In genomic region chrX:49197543-49198087, GRCh38 we compare ENCODE assay signal across 19 cellular contexts. TPM values are rescaled to one million over a fixed set of nuclear protein-coding genes. Genes with fewer than 3 reads are reported as not detected.
A peak's percentile ranks its signal among the peaks of the same experiment; 100 is the strongest.
DNase-seq lines count a peak whose midpoint lies in the region; ATAC-seq, FAIRE-seq and TF ChIP-seq lines count a peak whose summit lies in the region.
"Had no signal": no experiment of that assay in that cellular context is flagged by ENCODE, and none has a peak within 500 bp of the region (broad histone marks: within the 10 kb centered on the region; RNA-seq: fewer than 3 reads in every experiment).

No MANE protein-coding gene starts in this region.

- H3K9me3 Mint-ChIP-seq in activated T-helper 17 cell treated with anti-CD3 and anti-CD28 coated beads, Interleukin-2, amount 50 U/mL, for 72 hours: no peaks in the 10 kb centered on the region
- H3K9me3 Mint-ChIP-seq in glutamatergic neuron (ENCODE audit: unreplicated experiment): peaks cover 15% of the 10 kb centered on the region

- peaks cover 53% of the 10 kb centered on the region for H3K36me3 Mint-ChIP-seq in activated T-helper 17 cell treated with anti-CD3 and anti-CD28 coated beads, Interleukin-2, amount 50 U/mL, for 72 hours (ENCODE audit: low read depth)
- H3K36me3 Mint-ChIP-seq in glutamatergic neuron (ENCODE audit: unreplicated experiment): peaks cover 8% of the 10 kb centered on the region

- H3K27me3 ChIP-seq in HepG2 (ENCODE audit: control insufficient read depth in 1 of 2, insufficient read depth in 2 of 2, low read length in 2 of 2) (no peaks in the 10 kb centered on the region), right lobe of liver (no peaks in the 10 kb centered on the region), testis (no peaks in the 10 kb centered on the region), upper lobe of left lung (no peaks in the 10 kb centered on the region)

- no peak overlapping the region for H3K4me3 ChIP-seq in HepG2 (replicated peaks in 1 of 3; ENCODE audit: insufficient read depth in 1 of 3, low read depth in 2 of 3, low read length in 3 of 3)
- H3K4me3 ChIP-seq in right lobe of liver: no peak overlapping the region
- H3K4me3 ChIP-seq in testis: no peak overlapping the region
- no peak overlapping the region for H3K4me3 ChIP-seq in upper lobe of left lung
- H3K4me3 ChIP-seq: PC-9 had no signal

- H3K27ac ChIP-seq in HepG2 (ENCODE audit: extremely low read length, insufficient read depth, low read length): no peak overlapping the region
- H3K27ac ChIP-seq in right lobe of liver: no peak overlapping the region
- H3K27ac ChIP-seq in temporal lobe (ENCODE audit: low read depth, low read length): peak overlapping the region; percentile 45
- no peak overlapping the region for H3K27ac ChIP-seq in testis
- no peak overlapping the region for H3K27ac ChIP-seq in upper lobe of left lung
- H3K27ac ChIP-seq: PC-9 had no signal

- no peaks in the 10 kb centered on the region for H4K20me1 ChIP-seq in HepG2 (ENCODE audit: insufficient read depth, low read length)

- peak overlapping the region; percentile 74 for H3K4me3 Mint-ChIP-seq in activated T-helper 17 cell treated with anti-CD3 and anti-CD28 coated beads, Interleukin-2, amount 50 U/mL, for 72 hours
- peak overlapping the region; percentile 95 for H3K4me3 Mint-ChIP-seq in glutamatergic neuron (ENCODE audit: unreplicated experiment)

- ATAC-seq in HepG2 (peak; percentile 36), right lobe of liver (no peak), upper lobe of left lung (ENCODE audit: low FRiP score in 2 of 2) (no peak)
- ATAC-seq in activated T-helper 17 cell treated with anti-CD3 and anti-CD28 coated beads, Interleukin-2, amount 50 U/mL, for 72 hours (replicated peaks): no peak

- no peak for TF ChIP-seq EP300 in HepG2 (IDR thresholded peaks at IDR 0.05; ENCODE audit: low read depth in 2 of 2, low read length in 2 of 2)
- no peak for TF ChIP-seq EP300 in HepG2 (CRISPR knock-in tag; IDR thresholded peaks at IDR 0.05; ENCODE audit: borderline replicate concordance)
- no peak for TF ChIP-seq EP300 in upper lobe of left lung (IDR thresholded peaks at IDR 0.05)

- peak overlapping the region; percentile 69 for H3K27ac Mint-ChIP-seq in activated T-helper 17 cell treated with anti-CD3 and anti-CD28 coated beads, Interleukin-2, amount 50 U/mL, for 72 hours
- peak overlapping the region; percentile 98 for H3K27ac Mint-ChIP-seq in glutamatergic neuron (ENCODE audit: unreplicated experiment)

- peaks cover 21% of the 10 kb centered on the region for H3K4me1 Mint-ChIP-seq in activated T-helper 17 cell treated with anti-CD3 and anti-CD28 coated beads, Interleukin-2, amount 50 U/mL, for 72 hours
- H3K4me1 Mint-ChIP-seq in glutamatergic neuron (ENCODE audit: low read depth, unreplicated experiment): peaks cover 22% of the 10 kb centered on the region

- no peak for FAIRE-seq in HepG2 (lab: Jason Lieb, UNC)
- FAIRE-seq: A204.1 had no signal

- no TSS peak for BruUV-seq in HepG2 (replicated peaks; lab: Mats Ljungman, UMichigan)

- H3K9ac ChIP-seq in HepG2 (ENCODE audit: insufficient read depth, low read depth, low read length): 0 out of 2 replicates have a peak overlapping the region, but pooled peaks have one; percentile 29

- no peak for DNase-seq in HepG2 (ENCODE audit: low spot score)
- DNase-seq in right lobe of liver: no peak
- no peak for DNase-seq in glutamatergic neuron
- no peak for DNase-seq in testis
- no peak for DNase-seq in upper lobe of left lung
- DNase-seq: EL, H7, KG1, NCI-H1092, NCI-H1436, NCI-H187 treated with DMSO at 0.1 percent for 48 hours, NCI-H69, PC-9, RPMI8226, SHP77 had no signal

- TF ChIP-seq RAD21 in HepG2 (CRISPR knock-in tag; IDR thresholded peaks at IDR 0.05): no peak

- H3K4me1 ChIP-seq in HepG2 (ENCODE audit: insufficient read depth, low read length): peaks cover 63% of the 10 kb centered on the region
- H3K4me1 ChIP-seq in right lobe of liver: no peaks in the 10 kb centered on the region
- no peaks in the 10 kb centered on the region for H3K4me1 ChIP-seq in testis
- peaks cover 0 to 17% (median 6%) of the 10 kb centered on the region in 4 donors for H3K4me1 ChIP-seq in upper lobe of left lung

- CTCF ChIA-PET in HepG2 (lab: Yijun Ruan, JAX; ENCODE audit: low intra/inter-chr PET ratio, low total read pairs): no interaction called here

- POLR2A ChIA-PET in HepG2 (lab: Yijun Ruan, JAX): no interaction called here

- peak; percentile 50 for TF ChIP-seq CTCF in HepG2 (CRISPR knock-in tag; IDR thresholded peaks at IDR 0.05)
- TF ChIP-seq CTCF in right lobe of liver (IDR thresholded peaks at IDR 0.05): no peak
- TF ChIP-seq CTCF in glutamatergic neuron (IDR thresholded peaks at IDR 0.05; ENCODE audit: partially characterized antibody, unreplicated experiment): no peak
- TF ChIP-seq CTCF in testis (IDR thresholded peaks at IDR 0.05): no peak
- no peak for TF ChIP-seq CTCF in upper lobe of left lung (IDR thresholded peaks at IDR 0.05)

- in situ Hi-C loops in HepG2 (cut with HindIII; ENCODE audit: extremely low pct_ligation_motif_present, low pct_unique_long_range_greater_than_20kb): no loop called here

- H3K9me3 ChIP-seq in HepG2 (ENCODE audit: low read length) (no peaks in the 10 kb centered on the region), right lobe of liver (no peaks in the 10 kb centered on the region), testis (no peaks in the 10 kb centered on the region), upper lobe of left lung (no peaks in the 10 kb centered on the region)

- H2AFZ ChIP-seq in HepG2 (ENCODE audit: low read length): no peak overlapping the region
- H2AFZ ChIP-seq: PC-9 had no signal

- H3K4me2 ChIP-seq in HepG2 (ENCODE audit: low read depth, low read length): peak overlapping the region; percentile 49; the same call in 1 of the 2 replicates
- H3K4me2 ChIP-seq: PC-9 had no signal

- WGBS in HepG2 (ENCODE audit: low lambda C conversion rate): 0% methylated on average over 1 of the region's 13 CpGs
- WGBS in right lobe of liver (ENCODE audit: insufficient coverage, low coverage, low lambda C conversion rate, missing lambda C conversion rate): 34% methylated on average over 2 of the region's 13 CpGs
- WGBS in testis, 2 donors: 70 to 74% methylated on average over 7 to 11 of the region's 13 CpGs
- 82% methylated on average over 12 of the region's 13 CpGs; no CpG with 5 or more reads in 1 of the 2 donors for WGBS in upper lobe of left lung, 2 donors

- H3K27me3 Mint-ChIP-seq in activated T-helper 17 cell treated with anti-CD3 and anti-CD28 coated beads, Interleukin-2, amount 50 U/mL, for 72 hours: no peaks in the 10 kb centered on the region
- peaks cover 14% of the 10 kb centered on the region for H3K27me3 Mint-ChIP-seq in glutamatergic neuron (ENCODE audit: unreplicated experiment)

- no peaks in the 10 kb centered on the region for H3K36me3 ChIP-seq in HepG2 (replicated peaks in 1 of 2; ENCODE audit: control insufficient read depth in 1 of 2, insufficient read depth in 2 of 2, low read length in 2 of 2)
- H3K36me3 ChIP-seq in right lobe of liver: no peaks in the 10 kb centered on the region
- H3K36me3 ChIP-seq in testis (ENCODE audit: low read depth, missing control alignments): no peaks in the 10 kb centered on the region
- H3K36me3 ChIP-seq in upper lobe of left lung: no peaks in the 10 kb centered on the region

- intact Hi-C loops in HepG2 (cut with micrococcal nuclease; ENCODE audit: unreplicated experiment) (no loop called here), right lobe of liver (cut with DNase I) (no loop called here), testis (cut with DNase I; ENCODE audit: low total_unique reads) (no loop called here)

- no peak for TF ChIP-seq POLR2A in HepG2 (IDR thresholded peaks at IDR 0.05; ENCODE audit: insufficient read depth in 1 of 2, low read depth in 2 of 2, low read length in 2 of 2)
- no peak for TF ChIP-seq POLR2A in right lobe of liver (IDR thresholded peaks at IDR 0.05)
- no peak for TF ChIP-seq POLR2A in testis (IDR thresholded peaks at IDR 0.05)
- TF ChIP-seq POLR2A in upper lobe of left lung (IDR thresholded peaks at IDR 0.05): no peak

- no peaks in the 10 kb centered on the region for H3K79me2 ChIP-seq in HepG2 (ENCODE audit: insufficient read depth, low read length)

RNA-seq across cellular contexts. Expression of gene SYP, which starts 2.4 kb away (rescaled TPM):
- total RNA-seq in HepG2 (2016; rRNA removed; fragmentation: Illumina TruSeq; extraction: Trizol): 1.7 and 2.5 TPM in 2 replicates
- 0.40 and 0.62 TPM in 2 replicates for total RNA-seq in HepG2 (2016; cell fraction: cytosol; rRNA removed; fragmentation: Illumina TruSeq; extraction: Trizol; ENCODE audit: low read depth)
- total RNA-seq in HepG2 (2016; cell fraction: insoluble cytoplasmic fraction; rRNA removed; fragmentation: Illumina TruSeq; extraction: Trizol): 0.62 and 2.3 TPM in 2 replicates
- 0.55 and 0.93 TPM in 2 replicates for total RNA-seq in HepG2 (2016; cell fraction: membrane; rRNA removed; fragmentation: Illumina TruSeq; extraction: Trizol)
- 1.4 and 2.4 TPM in 2 replicates for total RNA-seq in HepG2 (2016; cell fraction: nucleus; rRNA removed; fragmentation: Illumina TruSeq; extraction: Trizol)
- 2.0 and 4.4 TPM in 2 replicates for polyA plus RNA-seq in HepG2 (2011; rRNA removed)
- polyA plus RNA-seq in HepG2 (2011; cell fraction: cytosol; rRNA removed): 2.7 and 2.9 TPM in 2 replicates
- polyA plus RNA-seq in HepG2 (2011; cell fraction: nucleus; rRNA removed): 3.0 and 5.4 TPM in 2 replicates
- 6.5 and 6.7 TPM in 2 replicates for polyA plus RNA-seq in HepG2 (2012)
- 0.21 and 0.33 TPM in 2 replicates for polyA plus RNA-seq in HepG2 (2016; cell fraction: cytosol; fragmentation: Illumina TruSeq; extraction: Trizol; ENCODE audit: low read depth)
- 0.52 and 0.99 TPM in 2 replicates for polyA plus RNA-seq in HepG2 (2016; cell fraction: insoluble cytoplasmic fraction; fragmentation: Illumina TruSeq; extraction: Trizol; ENCODE audit: low read depth)
- 0.50 and 0.73 TPM in 2 replicates for polyA plus RNA-seq in HepG2 (2016; cell fraction: membrane; fragmentation: Illumina TruSeq; extraction: Trizol; ENCODE audit: low read depth)
- polyA plus RNA-seq in HepG2 (2016; cell fraction: nucleus; fragmentation: Illumina TruSeq; extraction: Trizol; ENCODE audit: insufficient read depth, low read depth): 3.2 and 4.6 TPM in 2 replicates
- 1.6 and 4.4 TPM in 2 replicates for polyA minus RNA-seq in HepG2 (2011; rRNA and poly(A)+ RNA removed; ENCODE audit: low replicate concordance)
- polyA minus RNA-seq in HepG2 (2011; cell fraction: cytosol; rRNA and poly(A)+ RNA removed): 2.1 and 3.0 TPM in 2 replicates
- 1.7 and 2.2 TPM in 2 replicates for polyA minus RNA-seq in HepG2 (2011; cell fraction: nucleus; rRNA and poly(A)+ RNA removed)
- under 1 TPM in 5 of 6 experiments, not detected in 1; 0.12 to 0.39 (median 0.27) TPM for total RNA-seq in right lobe of liver
- 10 to 100 TPM; 16.6 to 53.4 TPM for total RNA-seq in activated T-helper 17 cell treated with anti-CD3 and anti-CD28 coated beads, Interleukin-2, amount 50 U/mL, for 72 hours
- 291 TPM for total RNA-seq in glutamatergic neuron (ENCODE audit: unreplicated experiment)
- 107 TPM for total RNA-seq in temporal lobe
- 1 to 10 TPM; 1.7 to 3.4 TPM for total RNA-seq in testis
- polyA plus RNA-seq in testis (ENCODE audit: insufficient read depth, low read depth, low replicate concordance): 2.5 TPM
- total RNA-seq in upper lobe of left lung: 1 to 10 TPM; 2.1 to 8.0 (median 4.3) TPM

RNA-seq across cellular contexts. Expression of gene PRICKLE3, which starts 11.4 kb away (rescaled TPM):
- 2.5 and 2.6 TPM in 2 replicates for total RNA-seq in HepG2 (2016; rRNA removed; fragmentation: Illumina TruSeq; extraction: Trizol)
- total RNA-seq in HepG2 (2016; cell fraction: cytosol; rRNA removed; fragmentation: Illumina TruSeq; extraction: Trizol; ENCODE audit: low read depth): 1.5 and 2.5 TPM in 2 replicates
- 2.2 and 2.6 TPM in 2 replicates for total RNA-seq in HepG2 (2016; cell fraction: insoluble cytoplasmic fraction; rRNA removed; fragmentation: Illumina TruSeq; extraction: Trizol)
- total RNA-seq in HepG2 (2016; cell fraction: membrane; rRNA removed; fragmentation: Illumina TruSeq; extraction: Trizol): 2.7 and 4.0 TPM in 2 replicates
- total RNA-seq in HepG2 (2016; cell fraction: nucleus; rRNA removed; fragmentation: Illumina TruSeq; extraction: Trizol): 4.3 and 4.4 TPM in 2 replicates
- polyA plus RNA-seq in HepG2 (2011; rRNA removed): 2.6 and 2.9 TPM in 2 replicates
- polyA plus RNA-seq in HepG2 (2011; cell fraction: cytosol; rRNA removed): 1.6 and 1.7 TPM in 2 replicates
- polyA plus RNA-seq in HepG2 (2011; cell fraction: nucleus; rRNA removed): 17.3 and 17.7 TPM in 2 replicates
- polyA plus RNA-seq in HepG2 (2012): 3.2 and 4.9 TPM in 2 replicates
- 1.0 and 1.1 TPM in 2 replicates for polyA plus RNA-seq in HepG2 (2016; cell fraction: cytosol; fragmentation: Illumina TruSeq; extraction: Trizol; ENCODE audit: low read depth)
- 2.2 and 2.8 TPM in 2 replicates for polyA plus RNA-seq in HepG2 (2016; cell fraction: insoluble cytoplasmic fraction; fragmentation: Illumina TruSeq; extraction: Trizol; ENCODE audit: low read depth)
- polyA plus RNA-seq in HepG2 (2016; cell fraction: membrane; fragmentation: Illumina TruSeq; extraction: Trizol; ENCODE audit: low read depth): 1.9 and 2.3 TPM in 2 replicates
- 8.7 and 12.2 TPM in 2 replicates for polyA plus RNA-seq in HepG2 (2016; cell fraction: nucleus; fragmentation: Illumina TruSeq; extraction: Trizol; ENCODE audit: insufficient read depth, low read depth)
- 4.0 and 25.7 TPM in 2 replicates for polyA minus RNA-seq in HepG2 (2011; rRNA and poly(A)+ RNA removed; ENCODE audit: low replicate concordance)
- 2.5 and 2.6 TPM in 2 replicates for polyA minus RNA-seq in HepG2 (2011; cell fraction: cytosol; rRNA and poly(A)+ RNA removed)
- 5.2 and 5.6 TPM in 2 replicates for polyA minus RNA-seq in HepG2 (2011; cell fraction: nucleus; rRNA and poly(A)+ RNA removed)
- total RNA-seq in right lobe of liver: 1 to 10 TPM; 3.8 to 6.4 (median 5.0) TPM
- total RNA-seq in activated T-helper 17 cell treated with anti-CD3 and anti-CD28 coated beads, Interleukin-2, amount 50 U/mL, for 72 hours: 10 to 100 TPM; 19.8 to 45.3 TPM
- total RNA-seq in glutamatergic neuron (ENCODE audit: unreplicated experiment): 1.6 TPM
- total RNA-seq in temporal lobe: 0.74 TPM
- 1 to 10 TPM; 6.1 to 9.9 TPM for total RNA-seq in testis
- polyA plus RNA-seq in testis (ENCODE audit: insufficient read depth, low read depth, low replicate concordance): 2.7 TPM
- 10 to 100 TPM; 14.4 to 43.0 (median 19.7) TPM for total RNA-seq in upper lobe of left lung

RNA-seq across cellular contexts. Expression of gene PLP2, which starts 25.9 kb away (rescaled TPM):
- total RNA-seq in HepG2 (2016; rRNA removed; fragmentation: Illumina TruSeq; extraction: Trizol) (0.18 and 0.40 TPM in 2 replicates), right lobe of liver (10 to 100 TPM in 4 of 6 experiments, 1 to 10 TPM in 2; 7.4 to 24.4 (median 14.5) TPM), glutamatergic neuron (ENCODE audit: unreplicated experiment) (12.2 TPM), temporal lobe (1.2 TPM), testis (10 to 100 TPM; 19.0 to 21.4 TPM), upper lobe of left lung (100 to 1,000 TPM in 2 of 6 donors, 10 to 100 TPM in 4; 32.7 to 135 (median 58.4) TPM)
- not detected in 2 replicates for total RNA-seq in HepG2 (2016; cell fraction: cytosol; rRNA removed; fragmentation: Illumina TruSeq; extraction: Trizol; ENCODE audit: low read depth)
- 0.19 and 0.24 TPM in 2 replicates for total RNA-seq in HepG2 (2016; cell fraction: insoluble cytoplasmic fraction; rRNA removed; fragmentation: Illumina TruSeq; extraction: Trizol)
- total RNA-seq in HepG2 (2016; cell fraction: membrane; rRNA removed; fragmentation: Illumina TruSeq; extraction: Trizol): 0.45 TPM in 1 of 2 replicates, not detected in the other
- 0.50 TPM in 1 of 2 replicates, not detected in the other for total RNA-seq in HepG2 (2016; cell fraction: nucleus; rRNA removed; fragmentation: Illumina TruSeq; extraction: Trizol)
- polyA plus RNA-seq in HepG2 (2011; rRNA removed) (3.6 and 5.1 TPM in 2 replicates), testis (ENCODE audit: insufficient read depth, low read depth, low replicate concordance) (61.6 TPM)
- polyA plus RNA-seq in HepG2 (2011; cell fraction: cytosol; rRNA removed): 4.2 and 6.6 TPM in 2 replicates
- 1.5 and 1.9 TPM in 2 replicates for polyA plus RNA-seq in HepG2 (2011; cell fraction: nucleus; rRNA removed)
- 2.8 and 4.2 TPM in 2 replicates for polyA plus RNA-seq in HepG2 (2012)
- polyA plus RNA-seq in HepG2 (2016; cell fraction: cytosol; fragmentation: Illumina TruSeq; extraction: Trizol; ENCODE audit: low read depth): 0.70 and 0.82 TPM in 2 replicates
- polyA plus RNA-seq in HepG2 (2016; cell fraction: insoluble cytoplasmic fraction; fragmentation: Illumina TruSeq; extraction: Trizol; ENCODE audit: low read depth): 0.23 and 0.32 TPM in 2 replicates
- polyA plus RNA-seq in HepG2 (2016; cell fraction: membrane; fragmentation: Illumina TruSeq; extraction: Trizol; ENCODE audit: low read depth): 0.83 and 0.88 TPM in 2 replicates
- polyA plus RNA-seq in HepG2 (2016; cell fraction: nucleus; fragmentation: Illumina TruSeq; extraction: Trizol; ENCODE audit: insufficient read depth, low read depth): 0.70 and 0.76 TPM in 2 replicates
- 4.8 and 952 TPM in 2 replicates for polyA minus RNA-seq in HepG2 (2011; rRNA and poly(A)+ RNA removed; ENCODE audit: low replicate concordance)
- 1.8 and 2.3 TPM in 2 replicates for polyA minus RNA-seq in HepG2 (2011; cell fraction: cytosol; rRNA and poly(A)+ RNA removed)
- polyA minus RNA-seq in HepG2 (2011; cell fraction: nucleus; rRNA and poly(A)+ RNA removed): 1.3 and 1.9 TPM in 2 replicates
- 100 to 1,000 TPM; 228 to 233 TPM for total RNA-seq in activated T-helper 17 cell treated with anti-CD3 and anti-CD28 coated beads, Interleukin-2, amount 50 U/mL, for 72 hours

RNA-seq across cellular contexts. Expression of gene MAGIX, which starts 35.1 kb away (rescaled TPM):
- total RNA-seq in HepG2 (2016; rRNA removed; fragmentation: Illumina TruSeq; extraction: Trizol) (1.0 and 1.2 TPM in 2 replicates), right lobe of liver (10 to 100 TPM in 4 of 6 experiments, 1 to 10 TPM in 2; 8.8 to 24.0 (median 18.4) TPM), glutamatergic neuron (ENCODE audit: unreplicated experiment) (2.7 TPM), temporal lobe (1.5 TPM), testis (1 to 10 TPM; 1.1 to 3.1 TPM), upper lobe of left lung (10 to 100 TPM in 4 of 6 donors, 1 to 10 TPM in 2; 7.3 to 16.3 (median 12.9) TPM)
- 0.35 and 0.40 TPM in 2 replicates for total RNA-seq in HepG2 (2016; cell fraction: cytosol; rRNA removed; fragmentation: Illumina TruSeq; extraction: Trizol; ENCODE audit: low read depth)
- total RNA-seq in HepG2 (2016; cell fraction: insoluble cytoplasmic fraction; rRNA removed; fragmentation: Illumina TruSeq; extraction: Trizol): 0.65 and 1.4 TPM in 2 replicates
- total RNA-seq in HepG2 (2016; cell fraction: membrane; rRNA removed; fragmentation: Illumina TruSeq; extraction: Trizol): 0.65 and 0.90 TPM in 2 replicates
- total RNA-seq in HepG2 (2016; cell fraction: nucleus; rRNA removed; fragmentation: Illumina TruSeq; extraction: Trizol): 0.78 and 0.85 TPM in 2 replicates
- polyA plus RNA-seq in HepG2 (2011; rRNA removed) (0.37 and 0.63 TPM in 2 replicates), testis (ENCODE audit: insufficient read depth, low read depth, low replicate concordance) (0.90 TPM)
- 0.35 and 1.4 TPM in 2 replicates for polyA plus RNA-seq in HepG2 (2011; cell fraction: cytosol; rRNA removed)
- 1.9 and 2.3 TPM in 2 replicates for polyA plus RNA-seq in HepG2 (2011; cell fraction: nucleus; rRNA removed)
- 0.21 and 0.40 TPM in 2 replicates for polyA plus RNA-seq in HepG2 (2012)
- polyA plus RNA-seq in HepG2 (2016; cell fraction: cytosol; fragmentation: Illumina TruSeq; extraction: Trizol; ENCODE audit: low read depth): 0.27 and 0.53 TPM in 2 replicates
- 0.74 and 1.2 TPM in 2 replicates for polyA plus RNA-seq in HepG2 (2016; cell fraction: insoluble cytoplasmic fraction; fragmentation: Illumina TruSeq; extraction: Trizol; ENCODE audit: low read depth)
- 0.58 and 1.1 TPM in 2 replicates for polyA plus RNA-seq in HepG2 (2016; cell fraction: membrane; fragmentation: Illumina TruSeq; extraction: Trizol; ENCODE audit: low read depth)
- polyA plus RNA-seq in HepG2 (2016; cell fraction: nucleus; fragmentation: Illumina TruSeq; extraction: Trizol; ENCODE audit: insufficient read depth, low read depth): 0.57 and 1.8 TPM in 2 replicates
- polyA minus RNA-seq in HepG2 (2011; rRNA and poly(A)+ RNA removed; ENCODE audit: low replicate concordance): 0.60 and 1.7 TPM in 2 replicates
- polyA minus RNA-seq in HepG2 (2011; cell fraction: cytosol; rRNA and poly(A)+ RNA removed): not detected in 2 replicates
- 0.52 and 1.2 TPM in 2 replicates for polyA minus RNA-seq in HepG2 (2011; cell fraction: nucleus; rRNA and poly(A)+ RNA removed)
- total RNA-seq in activated T-helper 17 cell treated with anti-CD3 and anti-CD28 coated beads, Interleukin-2, amount 50 U/mL, for 72 hours: 1 to 10 TPM; 1.5 to 3.7 TPM

RNA-seq across cellular contexts. Expression of gene CACNA1F, which starts 35.5 kb away (rescaled TPM):
- total RNA-seq in HepG2 (2016; rRNA removed; fragmentation: Illumina TruSeq; extraction: Trizol) (not detected in 2 replicates), right lobe of liver (under 1 TPM in 1 of 6 experiments, not detected in 5; 0.06 TPM), glutamatergic neuron (ENCODE audit: unreplicated experiment) (0.47 TPM), temporal lobe (not detected), testis (under 1 TPM; 0.16 to 0.19 TPM), upper lobe of left lung (1 to 10 TPM in 4 of 6 donors, under 1 TPM in 2; 0.46 to 6.3 (median 1.7) TPM)
- not detected in 2 replicates for total RNA-seq in HepG2 (2016; cell fraction: cytosol; rRNA removed; fragmentation: Illumina TruSeq; extraction: Trizol; ENCODE audit: low read depth)
- not detected in 2 replicates for total RNA-seq in HepG2 (2016; cell fraction: insoluble cytoplasmic fraction; rRNA removed; fragmentation: Illumina TruSeq; extraction: Trizol)
- total RNA-seq in HepG2 (2016; cell fraction: membrane; rRNA removed; fragmentation: Illumina TruSeq; extraction: Trizol): not detected in 2 replicates
- not detected in 2 replicates for total RNA-seq in HepG2 (2016; cell fraction: nucleus; rRNA removed; fragmentation: Illumina TruSeq; extraction: Trizol)
- polyA plus RNA-seq in HepG2 (2011; rRNA removed) (0.03 and 0.09 TPM in 2 replicates), testis (ENCODE audit: insufficient read depth, low read depth, low replicate concordance) (0.24 TPM)
- 0.01 TPM in 1 of 2 replicates, not detected in the other for polyA plus RNA-seq in HepG2 (2011; cell fraction: cytosol; rRNA removed)
- polyA plus RNA-seq in HepG2 (2011; cell fraction: nucleus; rRNA removed): 0.80 and 0.90 TPM in 2 replicates
- 0.11 and 0.12 TPM in 2 replicates for polyA plus RNA-seq in HepG2 (2012)
- not detected in 2 replicates for polyA plus RNA-seq in HepG2 (2016; cell fraction: cytosol; fragmentation: Illumina TruSeq; extraction: Trizol; ENCODE audit: low read depth)
- not detected in 2 replicates for polyA plus RNA-seq in HepG2 (2016; cell fraction: insoluble cytoplasmic fraction; fragmentation: Illumina TruSeq; extraction: Trizol; ENCODE audit: low read depth)
- polyA plus RNA-seq in HepG2 (2016; cell fraction: membrane; fragmentation: Illumina TruSeq; extraction: Trizol; ENCODE audit: low read depth): not detected in 2 replicates
- polyA plus RNA-seq in HepG2 (2016; cell fraction: nucleus; fragmentation: Illumina TruSeq; extraction: Trizol; ENCODE audit: insufficient read depth, low read depth): not detected in 2 replicates
- polyA minus RNA-seq in HepG2 (2011; rRNA and poly(A)+ RNA removed; ENCODE audit: low replicate concordance): 2.9 TPM in 1 of 2 replicates, not detected in the other
- polyA minus RNA-seq in HepG2 (2011; cell fraction: cytosol; rRNA and poly(A)+ RNA removed): not detected in 2 replicates
- polyA minus RNA-seq in HepG2 (2011; cell fraction: nucleus; rRNA and poly(A)+ RNA removed): 0.26 TPM in 1 of 2 replicates, not detected in the other
- total RNA-seq in activated T-helper 17 cell treated with anti-CD3 and anti-CD28 coated beads, Interleukin-2, amount 50 U/mL, for 72 hours: 1 to 10 TPM in 1 of 2 donors, under 1 TPM in 1; 0.82 to 6.2 TPM
- total RNA-seq: PC-9 had no signal
- polyA plus RNA-seq: CD14-positive monocyte had no signal
